ENCODE assay signal across 8 cellular contexts in genomic region chr9:127578627-127578951, GRCh38. TPM values are rescaled to one million over a fixed set of nuclear protein-coding genes. Genes with fewer than 3 reads are reported as not detected.
A peak's percentile ranks its signal among the peaks of the same experiment; 100 is the strongest.
DNase-seq lines count a peak whose midpoint lies in the region; ATAC-seq and TF ChIP-seq lines count a peak whose summit lies in the region.

No MANE protein-coding gene starts in this region.

- no peaks in the 10 kb centered on the region for H4K20me1 ChIP-seq in HCT116 (ENCODE audit: insufficient read depth)

- H3K79me2 ChIP-seq in HCT116 (ENCODE audit: insufficient read depth, low read length), result no peaks in the 10 kb centered on the region

- BruUV-seq in HCT116 (replicated peaks; lab: Mats Ljungman, UMichigan), result TSS peak; percentile 95

- DNase-seq in HCT116 (ENCODE audit: low read depth, low spot score) (no peak), esophagus squamous epithelium (lab: John Stamatoyannopoulos, UW) (no peak), gastrocnemius medialis (no peak), NCI-H345 (lab: John Stamatoyannopoulos, UW) (no peak)
- no peak for DNase-seq in activated CD4-positive, CD25-positive, alpha-beta regulatory T cell (lab: John Stamatoyannopoulos, UW)
- DNase-seq in stimulated activated CD4-positive, alpha-beta T cell treated with anti-CD3 and anti-CD28 coated beads, Interleukin-4, amount 100 ng/mL, for 4 hours, result no peak

- H3K9me2 ChIP-seq in HCT116 (ENCODE audit: insufficient read depth), result no peaks in the 10 kb centered on the region

- H3K27me3 ChIP-seq in HCT116 (ENCODE audit: insufficient read depth, low read length) (no peaks in the 10 kb centered on the region), esophagus squamous epithelium (no peaks in the 10 kb centered on the region), gastrocnemius medialis (no peaks in the 10 kb centered on the region)

- CTCF ChIA-PET in HCT116 (lab: Charles Lee), result interaction anchor here (0.6 to 1.9 kb wide), 11 partner anchors 8 to 419 kb away, joined by 3 to 13 read pairs (median 4); partner anchors contain the start of gene TOR2A

- RAD21 ChIA-PET in HCT116 (lab: Charles Lee; ENCODE audit: low non-redundant PET in 1 of 2, low total read pairs in 2 of 2, uncharacterized antibody in 2 of 2, unreplicated experiment in 2 of 2), result interaction anchor here (0.6 to 1.3 kb wide), 6 partner anchors 17 to 500 kb away, joined by 3 to 6 read pairs (median 3); no protein-coding TSS in a partner anchor

- H3K4me1 ChIP-seq in HCT116 (ENCODE audit: control insufficient read depth in 1 of 2, insufficient read depth in 2 of 2, low read length in 2 of 2) (peaks cover 51 to 71% of the 10 kb centered on the region in 2 experiments), esophagus squamous epithelium (peaks cover 43 to 80% (median 64%) of the 10 kb centered on the region in 3 donors), gastrocnemius medialis (peaks cover 0 to 11% of the 10 kb centered on the region in 2 donors)

- peak; percentile 21; the same call in 1 of the 2 replicates for ATAC-seq in HCT116
- no peak for ATAC-seq in gastrocnemius medialis
- ATAC-seq in HG03039 (IDR thresholded peaks at IDR 0.05; ENCODE audit: unreplicated experiment), result no peak

- no peaks in the 10 kb centered on the region for H3K36me3 ChIP-seq in HCT116 (ENCODE audit: control insufficient read depth in 1 of 2, insufficient read depth in 2 of 2, low read length in 2 of 2)
- no peaks in the 10 kb centered on the region for H3K36me3 ChIP-seq in esophagus squamous epithelium
- H3K36me3 ChIP-seq in gastrocnemius medialis, result no peaks in the 10 kb centered on the region

- TF ChIP-seq CTCF in HCT116 (IDR thresholded peaks at IDR 0.05 in 2 of 3, conservative IDR thresholded peaks at IDR 0.05 in 1 of 3; ENCODE audit: borderline replicate concordance in 1 of 3, insufficient read depth in 1 of 3, low read depth in 2 of 3, low read length in 2 of 3) (no peak), WI38 (IDR thresholded peaks at IDR 0.05; ENCODE audit: low read depth, low read length) (no peak), esophagus squamous epithelium (IDR thresholded peaks at IDR 0.05) (no peak), gastrocnemius medialis (IDR thresholded peaks at IDR 0.05 in 4 of 5, conservative IDR thresholded peaks at IDR 0.05 in 1 of 5) (no peak)

- 0 out of 4 replicates have a peak, but pooled peaks cover 0 to 2% of the 10 kb centered on the region in 2 experiments for H3K9me3 ChIP-seq in HCT116 (ENCODE audit: control insufficient read depth in 1 of 2, insufficient read depth in 1 of 2, low read depth in 1 of 2, low read length in 2 of 2)
- peaks cover 0 to 8% (median 0%) of the 10 kb centered on the region in 3 donors for H3K9me3 ChIP-seq in esophagus squamous epithelium
- no peaks in the 10 kb centered on the region for H3K9me3 ChIP-seq in gastrocnemius medialis

- 33 to 41% methylated on average over 5 of the region's 5 CpGs for WGBS in esophagus squamous epithelium, 2 donors

- TF ChIP-seq POLR2A in HCT116 (IDR thresholded peaks at IDR 0.05; ENCODE audit: borderline replicate concordance, extremely low read depth, insufficient read depth, insufficient read length) (no peak), esophagus squamous epithelium (IDR thresholded peaks at IDR 0.05) (no peak), gastrocnemius medialis (IDR thresholded peaks at IDR 0.05) (no peak)

- peak overlapping the region; percentile 77 for H3K4me2 ChIP-seq in HCT116 (ENCODE audit: low read length)

- peak overlapping the region; percentile 65 for H3K9ac ChIP-seq in HCT116 (ENCODE audit: low read length)

- H3K27ac ChIP-seq in HCT116 (ENCODE audit: low read depth, low read length), result peak overlapping the region; percentile 82
- peak overlapping the region; percentile 96 to 99 (median 98) for H3K27ac ChIP-seq in esophagus squamous epithelium
- peak overlapping the region; percentile 65 to 86 (median 79) for H3K27ac ChIP-seq in gastrocnemius medialis

- POLR2A ChIA-PET in HCT116 (lab: Charles Lee), result interaction anchor here (0.7 to 3.1 kb wide), 12 partner anchors 10 to 156 kb away, joined by 3 to 14 read pairs (median 4); a partner anchor contains a TSS

- H3K4me3 ChIP-seq in HCT116 (replicated peaks in 1 of 2; ENCODE audit: low read depth in 1 of 2, low read length in 2 of 2) (peak overlapping the region; percentile 34 to 54), WI38 (ENCODE audit: low read depth, low read length) (peak overlapping the region; percentile 68), esophagus squamous epithelium (peak overlapping the region in 3 of 4 donors; percentile 45 to 60 (median 46)), gastrocnemius medialis (peak overlapping the region in 1 of 4 donors; percentile 29)

- in situ Hi-C loops in gastrocnemius medialis (cut with MboI; ENCODE audit: low sequenced_read_pairs in 4 of 4), result no loop called here

- no peak for TF ChIP-seq RAD21 in HCT116 (IDR thresholded peaks at IDR 0.05; ENCODE audit: low read depth)

- no peak overlapping the region for H2AFZ ChIP-seq in HCT116 (ENCODE audit: low read depth, low read length, poor library complexity, severe bottlenecking)

- intact Hi-C loops in HCT116 (cut with micrococcal nuclease) (no loop called here), esophagus squamous epithelium (cut with DNase I) (no loop called here), gastrocnemius medialis (cut with DNase I; ENCODE audit: low total_unique reads) (loop anchor here (10.0 kb wide), 1 partner anchor 354 kb away; no protein-coding TSS in a partner anchor)

TF ChIP-seq in HCT116, 20 proteins besides CTCF, POLR2A, EP300 and RAD21 (continues in another document):
- TF ChIP-seq CBX3 (IDR thresholded peaks at IDR 0.05; ENCODE audit: low read depth) (no peak), CEBPB (IDR thresholded peaks at IDR 0.05; ENCODE audit: low read depth) (no peak), SIN3A (IDR thresholded peaks at IDR 0.05; ENCODE audit: low read depth) (no peak), ELF1 (IDR thresholded peaks at IDR 0.05; ENCODE audit: borderline replicate concordance, low read depth) (no peak), EZH2phosphoT487 (IDR thresholded peaks at IDR 0.05; ENCODE audit: borderline replicate concordance) (no peak), TCF7L2 (IDR thresholded peaks at IDR 0.05; ENCODE audit: borderline replicate concordance, extremely low read depth, insufficient read depth, insufficient read length) (no peak), EGR1 (IDR thresholded peaks at IDR 0.05; ENCODE audit: low read depth) (no peak), YY1 (IDR thresholded peaks at IDR 0.05; ENCODE audit: extremely low read depth, insufficient replicate concordance, low read depth, low read length) (no peak), ZFX (IDR thresholded peaks at IDR 0.05) (no peak), ZNF274 (IDR thresholded peaks at IDR 0.05; ENCODE audit: low read depth, low read length) (no peak), SRF (IDR thresholded peaks at IDR 0.05; ENCODE audit: low read depth) (no peak), JUND (IDR thresholded peaks at IDR 0.05) (no peak), REST (IDR thresholded peaks at IDR 0.05; ENCODE audit: low read depth) (no peak), MAX (IDR thresholded peaks at IDR 0.05) (no peak), ATF3 (IDR thresholded peaks at IDR 0.05) (no peak), SP1 (IDR thresholded peaks at IDR 0.05; ENCODE audit: low read depth) (no peak), POLR2AphosphoS5 (IDR thresholded peaks at IDR 0.05; ENCODE audit: low read depth, low read length) (no peak), EZH2 (IDR thresholded peaks at IDR 0.05) (no peak)

RNA-seq across cellular contexts. Expression of gene STXBP1, which starts 33.5 kb away (rescaled TPM):
- total RNA-seq in HCT116 (2021; ENCODE audit: unreplicated experiment), result 40.6 TPM
- polyA plus RNA-seq in HCT116 (2012), result 31.8 and 33.3 TPM in 2 replicates
- total RNA-seq in esophagus squamous epithelium, result 10 to 100 TPM in 2 of 4 donors, 1 to 10 TPM in 2; 4.7 to 36.1 (median 12.2) TPM
- total RNA-seq in gastrocnemius medialis, result 10 to 100 TPM in 2 of 4 donors, 1 to 10 TPM in 2; 3.4 to 36.8 (median 9.2) TPM
